In the genomic region with DNA sequence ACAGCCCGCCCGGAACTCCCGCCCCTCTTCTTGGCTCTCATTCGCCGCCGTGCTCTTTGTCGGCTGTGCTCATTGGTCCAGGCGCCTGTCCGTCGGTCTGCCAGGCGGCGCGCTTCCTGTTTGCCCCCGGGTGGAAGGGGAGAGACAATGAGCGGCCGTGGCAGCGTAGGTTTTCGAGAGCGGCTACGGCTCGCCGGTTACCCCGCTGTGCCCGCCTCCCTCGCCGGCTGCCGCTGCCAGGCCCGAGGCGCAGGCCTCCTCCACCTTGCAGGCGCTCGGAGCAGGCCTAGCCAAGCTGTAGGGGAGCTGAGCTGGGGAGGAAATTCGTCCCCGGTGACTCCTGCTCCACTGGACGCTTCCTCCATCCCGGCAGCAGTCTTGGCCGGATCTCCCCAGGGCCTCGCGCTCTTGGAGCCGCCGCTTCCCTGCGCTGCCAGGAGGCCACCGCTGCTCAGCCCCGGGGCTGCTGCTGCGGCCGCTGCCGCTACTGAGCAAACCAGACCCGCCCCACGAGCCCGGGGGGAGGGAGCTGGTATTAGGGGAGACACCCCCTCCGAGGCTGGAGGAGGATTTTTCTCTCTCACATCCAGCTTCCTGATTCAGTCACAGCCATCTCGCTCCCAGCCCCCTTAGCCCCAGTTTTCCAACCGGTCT, we compare ENCODE assay signal across 8 cellular contexts. TPM values are rescaled to one million over a fixed set of nuclear protein-coding genes. Genes with fewer than 3 reads are reported as not detected.
A peak's percentile ranks its signal among the peaks of the same experiment; 100 is the strongest.
DNase-seq lines count a peak whose midpoint lies in the region; ATAC-seq lines count a peak whose summit lies in the region.

SP3 (minus strand) TSS at position 2 of the 654 bp plus-strand sequence. CDS start 202 bp downstream, outside the sequence.

- peak within 1 kb of the TSS; percentile 95 to 100 (median 98) for H3K27ac Mint-ChIP-seq in CD8-positive, alpha-beta memory T cell

- peaks cover 0 to 27% (median 3%) of the 10 kb centered on the region in 3 donors for H3K36me3 Mint-ChIP-seq in CD8-positive, alpha-beta memory T cell

- peaks cover 28% of the 10 kb centered on the region for H3K4me1 ChIP-seq in CD8-positive, alpha-beta memory T cell (ENCODE audit: insufficient read depth, low read length)

- POLR2A ChIA-PET in CD8-positive, alpha-beta memory T cell (lab: Charles Lee): interaction anchor here (0.6 to 0.8 kb wide), 2 partner anchors 10 to 72 kb away, joined by 3 to 5 read pairs; no protein-coding TSS in a partner anchor
- POLR2A ChIA-PET in activated CD8-positive, alpha-beta memory T cell treated with anti-CD3 and anti-CD28 coated beads for 36 hours (lab: Charles Lee): interaction anchor here (0.8 kb wide), 1 partner anchor 8 kb away, joined by 5 read pairs; no protein-coding TSS in a partner anchor

- peak within 1 kb of the TSS; percentile 68 for H3K4me3 ChIP-seq in CD8-positive, alpha-beta memory T cell (ENCODE audit: low read length)

- no peaks in the 10 kb centered on the region for H3K27me3 ChIP-seq in CD8-positive, alpha-beta memory T cell (ENCODE audit: insufficient read depth, low read length, poor library complexity, severe bottlenecking)

- peaks cover 32 to 43% (median 42%) of the 10 kb centered on the region in 3 donors for H3K4me1 Mint-ChIP-seq in CD8-positive, alpha-beta memory T cell

- H3K27me3 Mint-ChIP-seq in CD8-positive, alpha-beta memory T cell: peaks cover 0 to 3% of the 10 kb centered on the region in 2 donors

- H3K4me3 Mint-ChIP-seq in CD8-positive, alpha-beta memory T cell: peak within 1 kb of the TSS; percentile 93 to 100 (median 99)

- no peaks in the 10 kb centered on the region for H3K9me3 Mint-ChIP-seq in CD8-positive, alpha-beta memory T cell

- H3K27ac ChIP-seq in CD8-positive, alpha-beta memory T cell (ENCODE audit: low read depth, low read length): peak within 1 kb of the TSS; percentile 94

- peak; percentile 93 to 97 (median 95) for DNase-seq in CD8-positive, alpha-beta memory T cell
- peak; percentile 74 for DNase-seq in HS-27A (ENCODE audit: low read depth)
- DNase-seq in NOMO-1 (lab: John Stamatoyannopoulos, UW; ENCODE audit: unreplicated experiment in 2 of 2): peak; percentile 91 to 97
- peak; percentile 89 for DNase-seq in effector CD8-positive, alpha-beta T cell (lab: John Stamatoyannopoulos, UW)
- peak; percentile 98 for DNase-seq in medulla oblongata (ENCODE audit: extremely low spot score)
- DNase-seq in stimulated activated CD8-positive, alpha-beta memory T cell treated with anti-CD3 and anti-CD28 coated beads, Interleukin-12 subunit alpha, Interleukin-12 subunit beta, amount 100 ng/mL, for 1 hour (ENCODE audit: low read depth): peak; percentile 91

- CTCF ChIA-PET in CD8-positive, alpha-beta memory T cell (lab: Charles Lee): no interaction called here
- CTCF ChIA-PET in activated CD8-positive, alpha-beta memory T cell treated with anti-CD3 and anti-CD28 coated beads for 36 hours (lab: Charles Lee): no interaction called here

- ATAC-seq in GM19467 (IDR thresholded peaks at IDR 0.05; ENCODE audit: unreplicated experiment): peak; percentile 75

- H3K36me3 ChIP-seq in CD8-positive, alpha-beta memory T cell (ENCODE audit: insufficient read depth, low read length): no peaks in the 10 kb centered on the region

- no peaks in the 10 kb centered on the region for H3K9me3 ChIP-seq in CD8-positive, alpha-beta memory T cell (ENCODE audit: low read length)

RNA-seq across cellular contexts. Expression of gene SP3, which starts in this region (rescaled TPM):
- total RNA-seq in CD8-positive, alpha-beta memory T cell: 10 to 100 TPM; 93.0 to 98.4 TPM
- polyA plus RNA-seq in CD8-positive, alpha-beta memory T cell: 61.0 TPM
- 10 to 100 TPM; 84.8 to 95.5 TPM for total RNA-seq in activated CD8-positive, alpha-beta memory T cell treated with anti-CD3 and anti-CD28 coated beads for 36 hours

Comparison
In these comparisons a context has a peak if more than half of its experiments do, and no peak if none do; other contexts are left out.
1. Peak in every context shown above with its lines: DNase-seq, ATAC-seq, H3K4me3 ChIP-seq and H3K27ac ChIP-seq.